In genomic region chr20:10007158-10007557, GRCh38 we compare ENCODE assay signal across 27 cellular contexts.
"Had no signal": no experiment of that assay in that cellular context is flagged by ENCODE, and none has a peak within 500 bp of the region (broad histone marks: within the 10 kb centered on the region; RNA-seq: fewer than 3 reads in every experiment).

No MANE protein-coding gene starts in this region.

- H3K4me3 Mint-ChIP-seq: naive thymus-derived CD4-positive, alpha-beta T cell; natural killer cell; nephron; neural crest cell; stimulated activated effector memory CD8-positive, alpha-beta T cell treated with anti-CD3 and anti-CD28 coated beads, Interleukin-12 subunit alpha, Interleukin-12 subunit beta, amount 100 ng/mL, for 72 hours; stimulated activated naive B cell treated with anti-CD40 and anti-IgM and Interleukin-4, amounts not matched to agents 10 μg/mL and 1 μg/mL and 100 μg/mL, for 72 hours; stimulated activated naive CD8-positive, alpha-beta T cell treated with anti-CD3 and anti-CD28 coated beads, Interleukin-15, Interleukin-2, amounts not matched to agents 100 ng/mL and 50 ng/mL, for 24 hours; type B pancreatic cell had no signal

- H3K4me1 Mint-ChIP-seq: naive thymus-derived CD4-positive, alpha-beta T cell; natural killer cell; neural crest cell; stimulated activated effector memory CD8-positive, alpha-beta T cell treated with anti-CD3 and anti-CD28 coated beads, Interleukin-12 subunit alpha, Interleukin-12 subunit beta, amount 100 ng/mL, for 72 hours; stimulated activated naive B cell treated with anti-CD40 and anti-IgM and Interleukin-4, amounts not matched to agents 10 μg/mL and 1 μg/mL and 100 μg/mL, for 72 hours had no signal

- H3K4me3 ChIP-seq: pancreas, psoas muscle, right lobe of liver, sigmoid colon, stomach, thoracic aorta, tibial artery, transverse colon, upper lobe of right lung, uterus had no signal

- H3K36me3 ChIP-seq: neutrophil, pancreas, right lobe of liver, sigmoid colon, stomach, thoracic aorta, tibial artery, transverse colon, upper lobe of right lung, uterus had no signal

- H3K27ac Mint-ChIP-seq: naive thymus-derived CD4-positive, alpha-beta T cell; natural killer cell; nephron; stimulated activated effector memory CD8-positive, alpha-beta T cell treated with anti-CD3 and anti-CD28 coated beads, Interleukin-12 subunit alpha, Interleukin-12 subunit beta, amount 100 ng/mL, for 72 hours; stimulated activated naive B cell treated with anti-CD40 and anti-IgM and Interleukin-4, amounts not matched to agents 10 μg/mL and 1 μg/mL and 100 μg/mL, for 72 hours; stimulated activated naive CD8-positive, alpha-beta T cell treated with anti-CD3 and anti-CD28 coated beads, Interleukin-15, Interleukin-2, amounts not matched to agents 100 ng/mL and 50 ng/mL, for 24 hours; type B pancreatic cell had no signal

- H3K9me3 ChIP-seq: neutrophil, pancreas, psoas muscle, right lobe of liver, sigmoid colon, stomach, thoracic aorta, tibial artery, transverse colon, upper lobe of right lung, uterus had no signal

- H3K36me3 Mint-ChIP-seq: naive thymus-derived CD4-positive, alpha-beta T cell; natural killer cell; stimulated activated effector memory CD8-positive, alpha-beta T cell treated with anti-CD3 and anti-CD28 coated beads, Interleukin-12 subunit alpha, Interleukin-12 subunit beta, amount 100 ng/mL, for 72 hours; stimulated activated naive B cell treated with anti-CD40 and anti-IgM and Interleukin-4, amounts not matched to agents 10 μg/mL and 1 μg/mL and 100 μg/mL, for 72 hours; type B pancreatic cell had no signal

- ATAC-seq: naive thymus-derived CD4-positive, alpha-beta T cell; natural killer cell; pancreas; psoas muscle; right lobe of liver; stimulated activated effector memory CD8-positive, alpha-beta T cell treated with anti-CD3 and anti-CD28 coated beads, Interleukin-12 subunit alpha, Interleukin-12 subunit beta, amount 100 ng/mL, for 72 hours; upper lobe of right lung had no signal

- H3K4me1 ChIP-seq: psoas muscle, right lobe of liver, sigmoid colon, tibial artery, transverse colon, upper lobe of right lung, uterus had no signal

- DNase-seq: naive thymus-derived CD4-positive, alpha-beta T cell; natural killer cell; nucleus accumbens; pancreas; psoas muscle; right cardiac atrium; right lobe of liver; sigmoid colon; small intestine; stimulated activated CD4-positive, alpha-beta T cell treated with anti-CD3 and anti-CD28 coated beads, Interleukin-15, amount 100 ng/mL, for 24 hours; stimulated activated CD4-positive, alpha-beta T cell treated with anti-CD3 and anti-CD28 coated beads, Interleukin-2, amount 100 ng/mL, for 24 hours; stimulated activated CD4-positive, alpha-beta T cell treated with anti-CD3 and anti-CD28 coated beads, Interleukin-2, amount 100 ng/mL, for 48 hours; stimulated activated CD4-positive, alpha-beta T cell treated with anti-CD3 and anti-CD28 coated beads, Interleukin-4, amount 100 ng/mL, for 24 hours; stimulated activated naive B cell treated with anti-CD40 and anti-IgM and Interleukin-4, amounts not matched to agents 10 μg/mL and 1 μg/mL and 100 μg/mL, for 72 hours; stimulated activated naive CD4-positive, alpha-beta T cell treated with Interleukin-2 at 50 U/mL for 16 hours; stomach; tibial artery; transverse colon; upper lobe of right lung; uterus had no signal

- H3K27ac ChIP-seq: neutrophil, psoas muscle, right lobe of liver, sigmoid colon, stomach, thoracic aorta, tibial artery, transverse colon, upper lobe of right lung, uterus had no signal

- H3K9me3 Mint-ChIP-seq: naive thymus-derived CD4-positive, alpha-beta T cell; nephron; neural crest cell; stimulated activated effector memory CD8-positive, alpha-beta T cell treated with anti-CD3 and anti-CD28 coated beads, Interleukin-12 subunit alpha, Interleukin-12 subunit beta, amount 100 ng/mL, for 72 hours; stimulated activated naive CD8-positive, alpha-beta T cell treated with anti-CD3 and anti-CD28 coated beads, Interleukin-15, Interleukin-2, amounts not matched to agents 100 ng/mL and 50 ng/mL, for 24 hours; type B pancreatic cell had no signal

- H3K27me3 Mint-ChIP-seq: type B pancreatic cell had no signal
